In genomic region chr7:2633538-2634264, GRCh38 we compare ENCODE assay signal across 8 cellular contexts. TPM values are rescaled to one million over a fixed set of nuclear protein-coding genes. Genes with fewer than 3 reads are reported as not detected.
DNase-seq lines count a peak whose midpoint lies in the region; ATAC-seq and TF ChIP-seq lines count a peak whose summit lies in the region.

No MANE protein-coding gene starts in this region.

- BruUV-seq in mammary epithelial cell (replicated peaks; lab: Mats Ljungman, UMichigan): no TSS peak

- peaks cover 63% of the 10 kb centered on the region for H3K79me2 ChIP-seq in mammary epithelial cell (ENCODE audit: insufficient read depth, low read length)

- no peaks in the 10 kb centered on the region for H3K36me3 ChIP-seq in mammary epithelial cell (ENCODE audit: insufficient read depth, low read length)

- peaks cover 33% of the 10 kb centered on the region for H3K4me1 ChIP-seq in mammary epithelial cell (ENCODE audit: insufficient read depth, low read length)

- no peaks in the 10 kb centered on the region for H4K20me1 ChIP-seq in mammary epithelial cell (ENCODE audit: insufficient read depth, low read length)

- CTCF ChIA-PET in mammary epithelial cell (lab: Charles Lee; ENCODE audit: low non-redundant PET): no interaction called here

- peak overlapping the region; percentile 65 to 88 (median 68) for H3K4me3 ChIP-seq in mammary epithelial cell (replicated peaks in 1 of 3; ENCODE audit: insufficient read depth in 1 of 3, low read depth in 2 of 3, low read length in 3 of 3)

- DNase-seq in DMS53 (lab: John Stamatoyannopoulos, UW) (peak; percentile 28), DMS53 treated with DMSO at 0.1 percent for 48 hours (lab: John Stamatoyannopoulos, UW; ENCODE audit: unreplicated experiment) (no peak), SK-MEL-5 (ENCODE audit: low read depth, low spot score) (peak; percentile 50), mammary epithelial cell (peak; percentile 70), T-helper 9 cell (no peak)
- DNase-seq in stimulated activated CD4-positive, alpha-beta T cell treated with anti-CD3 and anti-CD28 coated beads, Interleukin-2, amount 100 ng/mL, for 48 hours: peak; percentile 23 to 26

- no peaks in the 10 kb centered on the region for H3K27me3 ChIP-seq in mammary epithelial cell (ENCODE audit: insufficient read depth, low read length)
- H3K27me3 ChIP-seq in layer of hippocampus (ENCODE audit: control insufficient read depth, insufficient read depth, low read length): no peaks in the 10 kb centered on the region

- intact Hi-C loops in mammary epithelial cell (cut with micrococcal nuclease): loop anchor here (5.0 kb wide), 1 partner anchor 111 kb away; no protein-coding TSS in a partner anchor

- TF ChIP-seq CTCF in mammary epithelial cell (conservative IDR thresholded peaks at IDR 0.05 in 1 of 2, IDR thresholded peaks at IDR 0.05 in 1 of 2; ENCODE audit: extremely low read depth in 1 of 2, insufficient read depth in 1 of 2, low read depth in 1 of 2, low read length in 2 of 2): no peak

- peak overlapping the region; percentile 78 for H2AFZ ChIP-seq in mammary epithelial cell (ENCODE audit: low read depth, low read length)

- H3K27ac ChIP-seq in mammary epithelial cell (ENCODE audit: insufficient read depth, low read depth, low read length) (peak overlapping the region; percentile 59), layer of hippocampus (ENCODE audit: low read depth, low read length) (peak overlapping the region; percentile 82)

- dilution Hi-C loops in mammary epithelial cell (cut with HindIII; ENCODE audit: low sequenced_read_pairs): loop anchor here (10.0 kb wide), 1 partner anchor 139 kb away; no protein-coding TSS in a partner anchor

- WGBS in mammary epithelial cell (ENCODE audit: low coverage, missing lambda C conversion rate): 0% methylated on average over 20 of the region's 22 CpGs

- H3K9me3 ChIP-seq in mammary epithelial cell (replicated peaks; ENCODE audit: insufficient read depth, low read length): no peaks in the 10 kb centered on the region

- in situ Hi-C loops in SK-MEL-5 (cut with HindIII; ENCODE audit: low pct_unique_long_range_greater_than_20kb, low sequenced_read_pairs): no loop called here
- in situ Hi-C loops in mammary epithelial cell (cut with MboI; ENCODE audit: low sequenced_read_pairs in 2 of 2): no loop called here

- H3K9ac ChIP-seq in mammary epithelial cell (ENCODE audit: insufficient read depth, low read length): peak overlapping the region; percentile 80

- no peak for ATAC-seq in HG02759 (IDR thresholded peaks at IDR 0.05; ENCODE audit: unreplicated experiment)

- peak overlapping the region; percentile 96 for H3K4me2 ChIP-seq in mammary epithelial cell (ENCODE audit: insufficient read depth, low read depth, low read length)

RNA-seq across cellular contexts. Expression of gene TTYH3, which starts 1.9 kb away (rescaled TPM):
- 156 and 169 TPM in 2 replicates for total RNA-seq in SK-MEL-5 (2014; rRNA removed; shearing (Covaris generic))
- 1,380 and 1,624 TPM in 2 replicates for polyA plus RNA-seq in SK-MEL-5 (2015; cell fraction: cytosol; rRNA removed)
- 735 and 798 TPM in 2 replicates for polyA plus RNA-seq in SK-MEL-5 (2015; cell fraction: nucleus; rRNA removed)
- 10 to 100 TPM; 13.2 to 45.8 TPM for total RNA-seq in mammary epithelial cell
- 25.9 TPM for polyA plus RNA-seq in mammary epithelial cell
- polyA minus RNA-seq in mammary epithelial cell: 20.2 TPM

RNA-seq across cellular contexts. Expression of gene AMZ1, which starts 54.3 kb away (rescaled TPM):
- 0.53 and 1.8 TPM in 2 replicates for total RNA-seq in SK-MEL-5 (2014; rRNA removed; shearing (Covaris generic))
- 0.77 and 1.1 TPM in 2 replicates for polyA plus RNA-seq in SK-MEL-5 (2015; cell fraction: cytosol; rRNA removed)
- polyA plus RNA-seq in SK-MEL-5 (2015; cell fraction: nucleus; rRNA removed): 3.8 and 4.5 TPM in 2 replicates
- under 1 TPM; 0.42 to 0.50 TPM for total RNA-seq in mammary epithelial cell
- 0.15 TPM for polyA plus RNA-seq in mammary epithelial cell
- 0.98 TPM for polyA minus RNA-seq in mammary epithelial cell

Comparison
In these comparisons a context has a peak if more than half of its experiments do, and no peak if none do; other contexts are left out.
1. DNase-seq: peak in DMS53 (single experiment), SK-MEL-5 (single experiment), mammary epithelial cell (single experiment) and stimulated activated CD4-positive, alpha-beta T cell treated with anti-CD3 and anti-CD28 coated beads, Interleukin-2, amount 100 ng/mL, for 48 hours (2 of 2); none in DMS53 treated with DMSO at 0.1 percent for 48 hours (single experiment) and T-helper 9 cell (single experiment).